ENCODE assay signal across 8 cellular contexts in the genomic region with DNA sequence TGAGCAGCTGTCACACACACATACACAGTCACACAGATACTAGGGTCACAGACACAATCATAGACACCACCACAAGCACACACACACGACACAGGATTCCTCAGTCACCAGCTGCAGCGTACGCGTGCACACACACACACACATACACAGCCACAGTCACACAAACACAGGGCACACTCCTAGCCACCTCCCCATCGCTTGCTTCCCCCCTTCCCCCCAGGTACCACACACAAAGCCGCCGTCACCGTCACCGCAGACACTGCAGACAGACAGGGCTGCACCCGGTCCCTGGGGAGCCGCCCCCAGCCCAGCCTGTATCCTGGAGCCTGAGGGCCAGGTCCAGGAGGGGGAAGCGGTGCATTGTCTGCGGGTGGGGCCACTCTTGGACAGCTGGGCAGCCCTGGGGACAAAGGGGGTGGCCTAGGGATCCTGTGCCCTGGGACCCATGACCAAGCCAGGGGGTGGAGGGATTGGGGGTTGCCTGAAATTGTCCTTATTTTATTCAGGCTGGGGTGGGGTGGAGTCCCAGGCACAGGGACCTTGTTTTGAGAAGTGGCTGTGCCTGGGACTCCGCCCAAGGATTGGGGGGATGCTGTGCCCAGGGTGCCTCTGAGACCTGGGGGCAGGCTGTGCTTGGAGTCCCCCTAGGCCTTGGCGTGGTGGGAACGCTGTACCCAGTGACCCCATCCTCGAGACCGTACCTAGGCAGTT. TPM values are rescaled to one million over a fixed set of nuclear protein-coding genes. Genes with fewer than 3 reads are reported as not detected.
DNase-seq lines count a peak whose midpoint lies in the region; TF ChIP-seq lines count a peak whose summit lies in the region.

No MANE protein-coding gene starts in this region.

- H3K27ac ChIP-seq in C4-2B (peak overlapping the region; percentile 86), mesodermal cell (ENCODE audit: low read depth, low read length, severe bottlenecking) (peak overlapping the region; percentile 66)

- DNase-seq in LHCN-M2 (ENCODE audit: low read depth) (peak; percentile 34), chondrocyte (ENCODE audit: low spot score) (no peak), D341Med (ENCODE audit: low spot score) (no peak), GDM1 (lab: John Stamatoyannopoulos, UW) (no peak), H4 (ENCODE audit: low spot score) (no peak)
- DNase-seq in activated effector memory CD4-positive, alpha-beta T cell treated with Interleukin-2 at 50 U/mL for 16 hours = no peak

- WGBS in mesodermal cell (ENCODE audit: insufficient coverage in 2 of 2), 2 experiments = 31 to 34% methylated on average over 12 to 15 of the region's 18 CpGs

- H3K36me3 Mint-ChIP-seq in chondrocyte (ENCODE audit: low read depth) = peaks cover 17% of the 10 kb centered on the region

- TF ChIP-seq CTCF in C4-2B (conservative IDR thresholded peaks at IDR 0.05) (no peak), chondrocyte (IDR thresholded peaks at IDR 0.05) (no peak)

- H3K36me3 ChIP-seq in mesodermal cell (ENCODE audit: control insufficient read depth, insufficient read depth, low read length) = peaks cover 35% of the 10 kb centered on the region

- peak overlapping the region; percentile 72 for H3K4me3 ChIP-seq in mesodermal cell (ENCODE audit: extremely low read depth, insufficient read depth, low read length, poor library complexity, severe bottlenecking)

- peaks cover 9% of the 10 kb centered on the region for H3K4me1 Mint-ChIP-seq in chondrocyte (ENCODE audit: low read depth)

- peaks cover 3% of the 10 kb centered on the region for H3K4me1 ChIP-seq in mesodermal cell (ENCODE audit: control insufficient read depth, insufficient read depth, low read length, poor library complexity, severe bottlenecking)

- H3K27me3 Mint-ChIP-seq in chondrocyte (ENCODE audit: low read depth) = no peaks in the 10 kb centered on the region

- H3K4me3 Mint-ChIP-seq in chondrocyte (ENCODE audit: unreplicated experiment) = no peak overlapping the region

- no peaks in the 10 kb centered on the region for H3K9me3 ChIP-seq in mesodermal cell (ENCODE audit: control insufficient read depth, low read length)

- peak overlapping the region; percentile 8 for H3K27ac Mint-ChIP-seq in chondrocyte (ENCODE audit: unreplicated experiment)

- H3K9me3 Mint-ChIP-seq in chondrocyte (ENCODE audit: low read depth) = no peaks in the 10 kb centered on the region

RNA-seq across cellular contexts. Expression of a gene that starts 1.0 kb away (rescaled TPM):
- total RNA-seq in LHCN-M2 (2014; rRNA removed) = 39.9 and 41.3 TPM in 2 replicates
- 25.5 TPM for polyA plus RNA-seq in LHCN-M2 (2012)
- 104 to 121 TPM (median 117 TPM) in 3 replicates for total RNA-seq in chondrocyte
- polyA plus RNA-seq in mesodermal cell (2013, experiment 1 of 2) = 28.6 TPM
- 28.4 TPM for polyA plus RNA-seq in mesodermal cell (2013, experiment 2 of 2)
- 18.4 TPM in 2 replicates for total RNA-seq in H4 (2014; rRNA removed; shearing (Covaris generic))

RNA-seq across cellular contexts. Expression of a gene that starts 27.2 kb away (rescaled TPM):
- total RNA-seq in LHCN-M2 (2014; rRNA removed) = 37.2 and 54.7 TPM in 2 replicates
- polyA plus RNA-seq in LHCN-M2 (2012) = 26.3 TPM
- total RNA-seq in chondrocyte = 26.8 to 36.8 TPM (median 29.7 TPM) in 3 replicates
- 28.6 TPM for polyA plus RNA-seq in mesodermal cell (2013, experiment 1 of 2)
- 31.7 TPM for polyA plus RNA-seq in mesodermal cell (2013, experiment 2 of 2)
- total RNA-seq in H4 (2014; rRNA removed; shearing (Covaris generic)) = 11.9 and 19.1 TPM in 2 replicates

RNA-seq across cellular contexts. Expression of a gene that starts 27.4 kb away (rescaled TPM):
- total RNA-seq in LHCN-M2 (2014; rRNA removed) (9.2 and 11.1 TPM in 2 replicates), chondrocyte (12.2 to 16.5 TPM (median 16.4 TPM) in 3 replicates)
- 7.4 TPM for polyA plus RNA-seq in LHCN-M2 (2012)
- 11.5 TPM for polyA plus RNA-seq in mesodermal cell (2013, experiment 1 of 2)
- polyA plus RNA-seq in mesodermal cell (2013, experiment 2 of 2) = 9.0 TPM
- total RNA-seq in H4 (2014; rRNA removed; shearing (Covaris generic)) = 4.0 and 5.1 TPM in 2 replicates
